9 cellular contexts compared by ENCODE assay signal in the genomic region with DNA sequence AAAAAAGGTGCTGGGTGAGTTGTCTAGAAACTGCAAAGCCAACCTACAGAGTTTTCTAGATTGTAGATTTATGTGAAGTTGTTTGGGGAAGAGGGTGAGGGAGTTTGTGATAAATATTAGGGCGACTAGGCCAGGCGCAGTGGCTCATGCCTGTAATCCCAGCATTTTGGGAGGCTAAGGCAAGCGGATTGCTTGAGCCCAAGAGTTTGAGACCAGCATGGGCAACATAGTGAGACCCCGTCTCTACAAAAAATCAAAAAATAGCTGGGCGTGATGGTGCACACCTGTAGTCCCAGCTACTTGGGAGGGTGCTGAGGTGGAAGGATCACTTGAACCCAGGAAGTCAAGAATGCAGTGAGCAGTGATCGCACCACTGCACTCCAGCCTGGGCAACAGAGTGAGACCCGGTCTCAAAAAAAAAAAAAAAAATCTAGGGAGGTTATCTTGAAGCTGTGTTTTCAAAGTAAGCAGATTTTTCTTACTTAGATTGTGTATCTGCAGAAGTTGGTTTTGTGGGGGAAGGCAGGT. TPM values are rescaled to one million over a fixed set of nuclear protein-coding genes. Genes with fewer than 3 reads are reported as not detected.
DNase-seq lines count a peak whose midpoint lies in the region; ATAC-seq, FAIRE-seq and TF ChIP-seq lines count a peak whose summit lies in the region.
"Had no signal": no experiment of that assay in that cellular context is flagged by ENCODE, and none has a peak within 500 bp of the region (broad histone marks: within the 10 kb centered on the region; RNA-seq: fewer than 3 reads in every experiment).

No MANE protein-coding gene starts in this region.

- H3K36me3 Mint-ChIP-seq in activated B cell treated with CpG ODN at 0.5 μM for 24 hours (ENCODE audit: low read depth), result peaks cover 9% of the 10 kb centered on the region

- DNase-seq in activated B cell treated with CpG ODN at 0.5 μM for 24 hours (no peak), small intestine (peak; percentile 48), NCI-H146 (lab: John Stamatoyannopoulos, UW) (no peak), HAP-1 (ENCODE audit: low spot score in 2 of 2) (no peak), MV-4-11 (lab: John Stamatoyannopoulos, UW) (no peak)
- no peak for DNase-seq in stimulated activated CD4-positive, alpha-beta T cell treated with anti-CD3 and anti-CD28 coated beads, Interleukin-15, amount 100 ng/mL, for 24 hours

- no peak for TF ChIP-seq CTCF in activated B cell treated with CpG ODN at 0.5 μM for 24 hours (IDR thresholded peaks at IDR 0.05)
- TF ChIP-seq CTCF in gastroesophageal sphincter (IDR thresholded peaks at IDR 0.05), result no peak

- H3K9me3 ChIP-seq in gastroesophageal sphincter (no peaks in the 10 kb centered on the region), small intestine (ENCODE audit: control insufficient read depth, low read depth) (no peaks in the 10 kb centered on the region), HAP-1 (no peaks in the 10 kb centered on the region)

- peaks cover 2% of the 10 kb centered on the region for H3K9me3 Mint-ChIP-seq in activated B cell treated with CpG ODN at 0.5 μM for 24 hours

- peak overlapping the region; percentile 94 for H3K27ac Mint-ChIP-seq in activated B cell treated with CpG ODN at 0.5 μM for 24 hours

- intact Hi-C loops in activated B cell treated with CpG ODN at 0.5 μM for 24 hours (cut with micrococcal nuclease), result loop anchor here (2.0 kb wide), 1 partner anchor 102 kb away; no protein-coding TSS in a partner anchor

- in situ Hi-C loops in HAP-1 (cut with MboI; ENCODE audit: low sequenced_read_pairs), result no loop called here

- peaks cover 32% of the 10 kb centered on the region for H3K4me1 Mint-ChIP-seq in activated B cell treated with CpG ODN at 0.5 μM for 24 hours

- H3K27ac ChIP-seq in gastroesophageal sphincter (peak overlapping the region in 3 of 4 donors; percentile 73 to 89 (median 87)), small intestine (ENCODE audit: low read depth in 1 of 2, low read length in 1 of 2) (peak overlapping the region; percentile 99 to 100)

- POLR2A ChIA-PET in activated B cell treated with CpG ODN at 0.5 μM for 24 hours (lab: Charles Lee), result interaction anchor here (0.7 to 2.2 kb wide), 8 partner anchors 10 to 298 kb away, joined by 3 to 15 read pairs (median 4); no protein-coding TSS in a partner anchor

- ATAC-seq in GM21576 (IDR thresholded peaks at IDR 0.05; ENCODE audit: unreplicated experiment) (peak; percentile 11), activated B cell treated with CpG ODN at 0.5 μM for 24 hours (ENCODE audit: low read depth) (no peak), gastroesophageal sphincter (no peak)

- H3K4me3 Mint-ChIP-seq in activated B cell treated with CpG ODN at 0.5 μM for 24 hours, result peak overlapping the region; percentile 96

- no peak for TF ChIP-seq EP300 in gastroesophageal sphincter (IDR thresholded peaks at IDR 0.05)

- H3K4me3 ChIP-seq in gastroesophageal sphincter (peak overlapping the region; percentile 60 to 100), small intestine (ENCODE audit: low read depth in 1 of 2, low read length in 2 of 2) (peak overlapping the region; percentile 85 to 86), HAP-1 (no peak overlapping the region)

- 63 to 68% methylated on average over 3 to 6 of the region's 7 CpGs for WGBS in gastroesophageal sphincter (ENCODE audit: low coverage in 1 of 2), 2 donors
- WGBS in small intestine, 3 donors, result 4 to 27% (median 5%) methylated on average over 7 of the region's 7 CpGs

- H3K36me3 ChIP-seq in gastroesophageal sphincter (no peaks in the 10 kb centered on the region), small intestine (ENCODE audit: control insufficient read depth in 2 of 2, insufficient read depth in 2 of 2, low read length in 2 of 2) (peaks cover 0 to 6% of the 10 kb centered on the region in 2 donors), HAP-1 (replicated peaks) (no peaks in the 10 kb centered on the region)

- H3K4me1 ChIP-seq in gastroesophageal sphincter (peaks cover 5 to 45% (median 25%) of the 10 kb centered on the region in 3 donors), small intestine (ENCODE audit: control insufficient read depth in 2 of 2, insufficient read depth in 1 of 2, low read depth in 1 of 2, low read length in 1 of 2) (peaks cover 0 to 19% of the 10 kb centered on the region in 2 donors), HAP-1 (no peaks in the 10 kb centered on the region)

- peaks cover under 1% of the 10 kb centered on the region for H3K27me3 Mint-ChIP-seq in activated B cell treated with CpG ODN at 0.5 μM for 24 hours

- H3K27me3 ChIP-seq in gastroesophageal sphincter, result no peaks in the 10 kb centered on the region
- H3K27me3 ChIP-seq in small intestine (ENCODE audit: control insufficient read depth in 2 of 2, insufficient read depth in 2 of 2, low read length in 2 of 2), result no peaks in the 10 kb centered on the region
- no peaks in the 10 kb centered on the region for H3K27me3 ChIP-seq in HAP-1 (ENCODE audit: low read depth)

- CTCF ChIA-PET in activated B cell treated with CpG ODN at 0.5 μM for 24 hours (lab: Charles Lee), result interaction anchor here (1.6 kb wide), 1 partner anchor 298 kb away, joined by 6 read pairs; no protein-coding TSS in a partner anchor

- no peak for FAIRE-seq in small intestine (lab: Jason Lieb, UNC)
- FAIRE-seq: colon had no signal

- no peak for TF ChIP-seq POLR2A in gastroesophageal sphincter (IDR thresholded peaks at IDR 0.05)

RNA-seq across cellular contexts. Expression of a gene that starts 0.8 kb away (rescaled TPM):
- total RNA-seq in activated B cell treated with CpG ODN at 0.5 μM for 24 hours (7.7 and 8.0 TPM in 2 replicates), gastroesophageal sphincter (10 to 100 TPM; 10.4 to 13.3 (median 10.9) TPM)
- 10 to 100 TPM; 11.3 to 24.0 (median 14.5) TPM for polyA plus RNA-seq in small intestine

RNA-seq across cellular contexts. Expression of a gene that starts 32.0 kb away (rescaled TPM):
- not detected in 2 replicates for total RNA-seq in activated B cell treated with CpG ODN at 0.5 μM for 24 hours
- total RNA-seq in gastroesophageal sphincter, result 10 to 100 TPM in 1 of 4 donors, 1 to 10 TPM in 2, not detected in 1; 1.0 to 12.9 (median 2.5) TPM
- polyA plus RNA-seq in small intestine, result 100 to 1,000 TPM in 1 of 3 donors, 10 to 100 TPM in 1, 1 to 10 TPM in 1; 1.9 to 106 (median 76.9) TPM
